23 cellular contexts compared by ENCODE assay signal in genomic region chr7:107850671-107851070, GRCh38. TPM values are rescaled to one million over a fixed set of nuclear protein-coding genes. Genes with fewer than 3 reads are reported as not detected.
DNase-seq lines count a peak whose midpoint lies in the region; ATAC-seq and TF ChIP-seq lines count a peak whose summit lies in the region.
"Had no signal": no experiment of that assay in that cellular context is flagged by ENCODE, and none has a peak within 500 bp of the region (broad histone marks: within the 10 kb centered on the region; RNA-seq: fewer than 3 reads in every experiment).

No MANE protein-coding gene starts in this region.

- H3K9ac ChIP-seq in colonic mucosa (ENCODE audit: low read depth in 2 of 2, low read length in 2 of 2), result peak overlapping the region in 1 of 2 donors; percentile 51

- H3K9me3 ChIP-seq in colonic mucosa, result no peaks in the 10 kb centered on the region
- no peaks in the 10 kb centered on the region for H3K9me3 ChIP-seq in vagina
- H3K9me3 ChIP-seq in heart right ventricle, result no peaks in the 10 kb centered on the region

- H3K4me3 ChIP-seq in colonic mucosa, result no peak overlapping the region
- H3K4me3 ChIP-seq in vagina, result no peak overlapping the region
- no peak overlapping the region for H3K4me3 ChIP-seq in heart right ventricle

- H3K27ac ChIP-seq in colonic mucosa (peak overlapping the region; percentile 67), vagina (peak overlapping the region; percentile 45), heart right ventricle (no peak overlapping the region)
- H3K27ac ChIP-seq: HL-60 had no signal

- WGBS in heart right ventricle, 2 donors, result 33 to 45% methylated on average over 1 of the region's 1 CpG

- no peak for TF ChIP-seq POLR2A in vagina (IDR thresholded peaks at IDR 0.05)

- H3K27me3 ChIP-seq in colonic mucosa (no peaks in the 10 kb centered on the region), vagina (no peaks in the 10 kb centered on the region), heart right ventricle (no peaks in the 10 kb centered on the region)

- DNase-seq in GM03348 (ENCODE audit: low spot score) (peak; percentile 18), colonic mucosa (peak; percentile 72), left colon (peak in 1 of 2 donors; percentile 48), vagina (ENCODE audit: extremely low spot score in 2 of 2) (no peak), heart right ventricle (no peak), SHP77 treated with DMSO at 0.1 percent for 48 hours (lab: John Stamatoyannopoulos, UW) (no peak)
- DNase-seq in activated CD4-positive, alpha-beta T cell treated with anti-CD3 and anti-CD28 coated beads for 48 hours, result no peak
- DNase-seq: DND-41, HCEC 1CT, Karpas-422, NCI-H1092, NCI-H1436 treated with DMSO at 0.1 percent for 48 hours, NCI-H2029 treated with DMSO at 0.1 percent for 48 hours, NCI-H2171, NCI-H446 treated with DMSO at 0.1 percent for 48 hours, NCI-H69 had no signal

- H3K36me3 ChIP-seq in colonic mucosa, result no peaks in the 10 kb centered on the region
- H3K36me3 ChIP-seq in vagina, result no peaks in the 10 kb centered on the region
- H3K36me3 ChIP-seq in heart right ventricle, result no peaks in the 10 kb centered on the region

- peak; percentile 95 for ATAC-seq in left colon
- ATAC-seq in heart right ventricle, result no peak
- ATAC-seq: Panc1 had no signal

- intact Hi-C loops in colonic mucosa (cut with DNase I), result no loop called here
- intact Hi-C loops in left colon (cut with DNase I, micrococcal nuclease), result no loop called here
- intact Hi-C loops in vagina (cut with DNase I), result no loop called here
- intact Hi-C loops in heart right ventricle (cut with DNase I), result loop anchor here in 1 of 10 donors (5.0 kb wide), 1 partner anchor 1088 kb away; no protein-coding TSS in a partner anchor

- no peaks in the 10 kb centered on the region for H3K4me1 ChIP-seq in colonic mucosa
- H3K4me1 ChIP-seq in vagina, result peaks cover 10% of the 10 kb centered on the region
- peaks cover 0 to 5% (median 0%) of the 10 kb centered on the region in 9 donors for H3K4me1 ChIP-seq in heart right ventricle

- TF ChIP-seq CTCF in colonic mucosa (IDR thresholded peaks at IDR 0.05) (no peak), vagina (IDR thresholded peaks at IDR 0.05) (no peak), heart right ventricle (IDR thresholded peaks at IDR 0.05) (no peak)

RNA-seq across cellular contexts. Expression of gene DLD, which starts 40.3 kb away (rescaled TPM):
- 100 to 1,000 TPM; 119 to 183 TPM for total RNA-seq in colonic mucosa
- 100 to 1,000 TPM; 129 to 139 TPM for total RNA-seq in left colon
- 67.8 TPM for total RNA-seq in vagina
- 100 to 1,000 TPM; 257 to 402 (median 353) TPM for total RNA-seq in heart right ventricle
- polyA plus RNA-seq in heart right ventricle, result 100 to 1,000 TPM in 1 of 2 donors, 10 to 100 TPM in 1; 41.6 to 114 TPM

RNA-seq across cellular contexts. Expression of gene SLC26A3, which starts 47.6 kb away (rescaled TPM):
- total RNA-seq in colonic mucosa (1,000 to 10,000 TPM in 1 of 2 donors, 100 to 1,000 TPM in 1; 973 to 1,169 TPM), left colon (1,000 to 10,000 TPM; 2,382 to 3,814 TPM), vagina (not detected), heart right ventricle (not detected)
- not detected for polyA plus RNA-seq in heart right ventricle
- total RNA-seq: A673, HT1080, MCF 10A had no signal
- polyA plus RNA-seq: CD14-positive monocyte, IgD-negative memory B cell had no signal

Comparison
In these comparisons a context has a peak if more than half of its experiments do, and no peak if none do; other contexts are left out.
1. DNase-seq: peak in GM03348 (single experiment) and colonic mucosa (single experiment); none in vagina (0 of 2), heart right ventricle (0 of 2), activated CD4-positive, alpha-beta T cell treated with anti-CD3 and anti-CD28 coated beads for 48 hours (single experiment) and SHP77 treated with DMSO at 0.1 percent for 48 hours (single experiment).
2. H3K27ac ChIP-seq: peak in colonic mucosa (single experiment) and vagina (single experiment); none in heart right ventricle (0 of 10).
3. RNA of gene SLC26A3, which starts 47.6 kb away (total RNA-seq): 2,382 to 3,814 TPM in left colon and 973 to 1,169 TPM in colonic mucosa; not detected in vagina (single experiment) and not detected in heart right ventricle; every median in the first group is over 100 times any median in the second.